ENCODE assay signal across 23 cellular contexts in genomic region chr4:5218376-5219069, GRCh38.
"Had no signal": no experiment of that assay in that cellular context is flagged by ENCODE, and none has a peak within 500 bp of the region (broad histone marks: within the 10 kb centered on the region; RNA-seq: fewer than 3 reads in every experiment).

No MANE protein-coding gene starts in this region.

- ATAC-seq: gastroesophageal sphincter; left cardiac atrium; lower lobe of right lung; natural killer cell treated with Interleukin-12 subunit alpha and Interleukin-12 subunit beta and Interleukin-15 and Interleukin-18, amount 100 ng/mL, for 72 hours; psoas muscle; stimulated activated effector memory CD8-positive, alpha-beta T cell treated with anti-CD3 and anti-CD28 coated beads, Interleukin-12 subunit alpha, Interleukin-12 subunit beta, amount 100 ng/mL, for 72 hours; stimulated activated naive CD8-positive, alpha-beta T cell treated with anti-CD3 and anti-CD28 coated beads, Interleukin-15, Interleukin-2, amounts not matched to agents 100 U/mL and 50 U/mL, for 24 hours had no signal

- H3K27ac ChIP-seq: esophagus squamous epithelium, gastroesophageal sphincter, left ventricle myocardium inferior, lower lobe of right lung, psoas muscle, right lobe of liver, suprapubic skin, tibial artery, upper lobe of left lung, uterus had no signal

- H3K4me3 Mint-ChIP-seq: memory B cell; mesothelial cell of epicardium; natural killer cell treated with Interleukin-12 subunit alpha and Interleukin-12 subunit beta and Interleukin-15 and Interleukin-18, amount 100 ng/mL, for 72 hours; stimulated activated effector memory CD8-positive, alpha-beta T cell treated with anti-CD3 and anti-CD28 coated beads, Interleukin-12 subunit alpha, Interleukin-12 subunit beta, amount 100 ng/mL, for 72 hours had no signal

- H3K36me3 Mint-ChIP-seq: memory B cell; mesothelial cell of epicardium; stimulated activated effector memory CD8-positive, alpha-beta T cell treated with anti-CD3 and anti-CD28 coated beads, Interleukin-12 subunit alpha, Interleukin-12 subunit beta, amount 100 ng/mL, for 72 hours had no signal

- H3K9me3 ChIP-seq: right lobe of liver had no signal

- H3K27me3 ChIP-seq: esophagus squamous epithelium, gastroesophageal sphincter, right lobe of liver, suprapubic skin, tibial artery, upper lobe of left lung, uterus had no signal

- H3K4me1 Mint-ChIP-seq: memory B cell; stimulated activated effector memory CD8-positive, alpha-beta T cell treated with anti-CD3 and anti-CD28 coated beads, Interleukin-12 subunit alpha, Interleukin-12 subunit beta, amount 100 ng/mL, for 72 hours had no signal

- DNase-seq: dermis blood vessel endothelial cell; esophagus squamous epithelium; foreskin fibroblast; glutamatergic neuron; kidney; left cardiac atrium; left ventricle myocardium inferior; lower lobe of right lung; psoas muscle; retina; right lobe of liver; stimulated activated CD4-positive, alpha-beta T cell treated with anti-CD3 and anti-CD28 coated beads, Interleukin-4, amount 100 ng/mL, for 1 hour; stimulated activated CD8-positive, alpha-beta memory T cell treated with anti-CD3 and anti-CD28 coated beads, Interleukin-4, amount 100 ng/mL, for 48 hours; stimulated activated naive CD8-positive, alpha-beta T cell treated with anti-CD3 and anti-CD28 coated beads, Interleukin-15, Interleukin-2, amounts not matched to agents 100 U/mL and 50 U/mL, for 24 hours; tibial artery; uterus had no signal

- H3K27ac Mint-ChIP-seq: memory B cell; mesothelial cell of epicardium; natural killer cell treated with Interleukin-12 subunit alpha and Interleukin-12 subunit beta and Interleukin-15 and Interleukin-18, amount 100 ng/mL, for 72 hours; stimulated activated effector memory CD8-positive, alpha-beta T cell treated with anti-CD3 and anti-CD28 coated beads, Interleukin-12 subunit alpha, Interleukin-12 subunit beta, amount 100 ng/mL, for 72 hours had no signal

- H3K4me3 ChIP-seq: esophagus squamous epithelium, gastroesophageal sphincter, left ventricle myocardium inferior, lower lobe of right lung, psoas muscle, right lobe of liver, suprapubic skin, tibial artery, upper lobe of left lung, uterus had no signal

- H3K4me1 ChIP-seq: esophagus squamous epithelium, gastroesophageal sphincter, left ventricle myocardium inferior, lower lobe of right lung, psoas muscle, right lobe of liver, suprapubic skin, tibial artery, upper lobe of left lung, uterus had no signal

- H3K36me3 ChIP-seq: esophagus squamous epithelium, gastroesophageal sphincter, left ventricle myocardium inferior, lower lobe of right lung, right lobe of liver, suprapubic skin, tibial artery, upper lobe of left lung, uterus had no signal
